In the genomic region with DNA sequence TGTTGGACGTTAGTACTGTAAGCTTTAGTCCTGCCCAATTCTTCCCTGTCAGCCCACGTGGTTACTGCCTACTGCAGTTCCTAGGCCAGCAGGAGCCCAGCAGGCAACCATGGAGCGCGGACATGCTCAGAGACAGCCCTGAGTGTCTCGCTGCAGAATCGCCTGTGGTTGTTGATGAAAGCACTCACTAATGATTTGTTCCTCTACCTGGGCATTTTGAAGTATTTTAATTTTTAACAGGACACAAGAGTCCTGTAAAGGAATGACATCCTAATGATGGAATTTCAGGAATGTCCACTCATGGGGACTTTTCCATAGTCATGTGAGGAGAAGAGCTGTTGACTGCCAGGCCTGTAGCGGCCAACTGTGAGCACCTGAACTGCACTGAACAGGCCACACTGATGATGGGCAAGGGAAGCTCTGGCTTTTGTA, we compare ENCODE assay signal across 13 cellular contexts. TPM values are rescaled to one million over a fixed set of nuclear protein-coding genes. Genes with fewer than 3 reads are reported as not detected.
DNase-seq lines count a peak whose midpoint lies in the region; FAIRE-seq and TF ChIP-seq lines count a peak whose summit lies in the region.
"Had no signal": no experiment of that assay in that cellular context is flagged by ENCODE, and none has a peak within 500 bp of the region (broad histone marks: within the 10 kb centered on the region; RNA-seq: fewer than 3 reads in every experiment).

No MANE protein-coding gene starts in this region.

- peak; percentile 7 for DNase-seq in DMS79 treated with DMSO at 0.1 percent for 48 hours (lab: John Stamatoyannopoulos, UW)
- no peak for DNase-seq in DMS79 (lab: John Stamatoyannopoulos, UW)
- peak; percentile 40 for DNase-seq in astrocyte of the hippocampus (ENCODE audit: low read depth, low spot score)
- DNase-seq in kidney: peak; percentile 81
- peak; percentile 73 to 83 for DNase-seq in thyroid gland
- no peak for DNase-seq in NOMO-1 (lab: John Stamatoyannopoulos, UW; ENCODE audit: unreplicated experiment in 2 of 2)
- DNase-seq in mesothelial cell of epicardium (ENCODE audit: low spot score in 2 of 2, unreplicated experiment in 2 of 2): no peak
- no peak for DNase-seq in NK-92 treated with Interleukin-12 subunit alpha and Interleukin-12 subunit beta, amount 100 ng/mL, for 24 hours (lab: John Stamatoyannopoulos, UW)
- DNase-seq: DMS153, heart right ventricle had no signal

- H3K27ac ChIP-seq in kidney (ENCODE audit: low read depth in 2 of 2, low read length in 2 of 2): peak overlapping the region; percentile 40 to 57
- peak overlapping the region; percentile 48 to 54 (median 53) for H3K27ac ChIP-seq in thyroid gland
- H3K27ac ChIP-seq: heart right ventricle, thoracic aorta had no signal

- H3K4me3 ChIP-seq in kidney (ENCODE audit: low read length in 2 of 2) (no peak overlapping the region), thyroid gland (replicated peaks in 1 of 3) (no peak overlapping the region)
- H3K4me3 ChIP-seq: heart right ventricle, thoracic aorta had no signal

- peak in 1 of 2 donors; percentile 16 for TF ChIP-seq POLR2A in thyroid gland (IDR thresholded peaks at IDR 0.05)

- H3K9ac ChIP-seq in kidney (ENCODE audit: low read length in 2 of 2): no peak overlapping the region

- no peaks in the 10 kb centered on the region for H3K27me3 Mint-ChIP-seq in mesothelial cell of epicardium (ENCODE audit: low read depth)

- no peaks in the 10 kb centered on the region for H3K27me3 ChIP-seq in thyroid gland
- H3K27me3 ChIP-seq: heart right ventricle had no signal

- peaks cover 7% of the 10 kb centered on the region for H3K4me1 Mint-ChIP-seq in mesothelial cell of epicardium

- H3K36me3 Mint-ChIP-seq in mesothelial cell of epicardium: peaks cover 9% of the 10 kb centered on the region

- intact Hi-C loops in kidney (cut with DNase I): no loop called here
- intact Hi-C loops in thyroid gland (cut with DNase I): no loop called here

- peaks cover 6 to 7% of the 10 kb centered on the region in 2 donors for H3K4me1 ChIP-seq in kidney (ENCODE audit: control insufficient read depth in 1 of 2, insufficient read depth in 1 of 2, low read depth in 1 of 2, low read length in 2 of 2)
- H3K4me1 ChIP-seq in thyroid gland: peaks cover 3 to 22% of the 10 kb centered on the region in 2 donors

- H3K36me3 ChIP-seq in kidney (ENCODE audit: control insufficient read depth in 1 of 2, insufficient read depth in 2 of 2, low read length in 2 of 2): no peaks in the 10 kb centered on the region
- H3K36me3 ChIP-seq in thyroid gland: no peaks in the 10 kb centered on the region
- H3K36me3 ChIP-seq: heart right ventricle, thoracic aorta had no signal

- 29 to 40% methylated on average over 7 of the region's 7 CpGs for WGBS in thyroid gland, 2 donors

- no peak for FAIRE-seq in kidney (lab: Jason Lieb, UNC)
- FAIRE-seq: A204.1, endometrium had no signal

- H3K27ac Mint-ChIP-seq in mesothelial cell of epicardium: no peak overlapping the region

- peaks cover 11% of the 10 kb centered on the region for H3K9me3 Mint-ChIP-seq in mesothelial cell of epicardium

- H3K9me3 ChIP-seq in kidney (ENCODE audit: control insufficient read depth in 1 of 2, low read length in 2 of 2): peaks cover 4 to 5% of the 10 kb centered on the region in 2 donors
- H3K9me3 ChIP-seq in thyroid gland: no peaks in the 10 kb centered on the region

- no peak for TF ChIP-seq CTCF in kidney (IDR thresholded peaks at IDR 0.05; ENCODE audit: borderline replicate concordance, extremely low read depth, insufficient read depth)
- TF ChIP-seq CTCF in thyroid gland (IDR thresholded peaks at IDR 0.05): peak in 1 of 6 experiments; percentile 11
- no peak for TF ChIP-seq CTCF in mesothelial cell of epicardium (IDR thresholded peaks at IDR 0.05; ENCODE audit: unreplicated experiment)

- no peak overlapping the region for H3K4me3 Mint-ChIP-seq in mesothelial cell of epicardium

RNA-seq across cellular contexts. Expression of a gene that starts 44.1 kb away (rescaled TPM):
- total RNA-seq in kidney (3.7 TPM), thyroid gland (10 to 100 TPM in 1 of 4 donors, 1 to 10 TPM in 3; 2.7 to 14.9 (median 6.4) TPM), mesothelial cell of epicardium (0.80 to 1.2 TPM (median 0.94 TPM) in 3 replicates)
- polyA plus RNA-seq in kidney (ENCODE audit: insufficient read depth, low read depth, low replicate concordance): 2.0 TPM

Comparison
In these comparisons a context has a peak if more than half of its experiments do, and no peak if none do; other contexts are left out.
1. DNase-seq: peak in DMS79 treated with DMSO at 0.1 percent for 48 hours (single experiment), astrocyte of the hippocampus (single experiment), kidney (single experiment) and thyroid gland (2 of 2); none in DMS79 (single experiment), NOMO-1 (0 of 2), mesothelial cell of epicardium (0 of 2) and NK-92 treated with Interleukin-12 subunit alpha and Interleukin-12 subunit beta, amount 100 ng/mL, for 24 hours (single experiment).